ENCODE assay signal across 8 cellular contexts in genomic region chr13:40667622-40667978, GRCh38. TPM values are rescaled to one million over a fixed set of nuclear protein-coding genes. Genes with fewer than 3 reads are reported as not detected.
A peak's percentile ranks its signal among the peaks of the same experiment; 100 is the strongest.
DNase-seq lines count a peak whose midpoint lies in the region; ATAC-seq, FAIRE-seq and TF ChIP-seq lines count a peak whose summit lies in the region.

No MANE protein-coding gene starts in this region.

- H3K4ac ChIP-seq in H1 (replicated peaks; ENCODE audit: insufficient read length, low read depth, low read length) = peak overlapping the region; percentile 97

- peaks cover 10% of the 10 kb centered on the region for H3K23me2 ChIP-seq in H1 (ENCODE audit: low read depth, low read length)

- peaks cover 18 to 41% (median 28%) of the 10 kb centered on the region in 4 donors for H3K4me1 Mint-ChIP-seq in naive thymus-derived CD8-positive, alpha-beta T cell

- H3K56ac ChIP-seq in H1 (replicated peaks; ENCODE audit: insufficient read length, low read depth, low read length) = peak overlapping the region; percentile 26

- no peak for TF ChIP-seq RAD21 in H1 (IDR thresholded peaks at IDR 0.05 in 1 of 2, conservative IDR thresholded peaks at IDR 0.05 in 1 of 2; ENCODE audit: low read depth in 2 of 2, low read length in 2 of 2)

- no peak overlapping the region for H2AFZ ChIP-seq in H1 (ENCODE audit: low read length)

- peak overlapping the region; percentile 69 for H3K4me3 ChIP-seq in AG10803 (ENCODE audit: low read length)
- H3K4me3 ChIP-seq in NB4 (ENCODE audit: low read depth, low read length) = peak overlapping the region; percentile 69
- H3K4me3 ChIP-seq in H1 (ENCODE audit: extremely low read depth in 1 of 4, insufficient read depth in 2 of 4, low read depth in 3 of 4, low read length in 4 of 4) = peak overlapping the region; percentile 65 to 98 (median 75)

- no peak overlapping the region for H2AK5ac ChIP-seq in H1 (ENCODE audit: low read depth, low read length)

- no peak overlapping the region for H2BK15ac ChIP-seq in H1 (ENCODE audit: low read length)

- DNase-seq in AG10803 (ENCODE audit: low read depth) (no peak), NB4 (ENCODE audit: low read depth) (no peak), H1 (ENCODE audit: low read depth in 1 of 2, low spot score in 2 of 2) (peak in 1 of 2 experiments; percentile 68), DMS153 (lab: John Stamatoyannopoulos, UW) (no peak)
- DNase-seq in naive thymus-derived CD8-positive, alpha-beta T cell = no peak
- DNase-seq in activated effector memory CD4-positive, alpha-beta T cell treated with Interleukin-2 at 50 U/mL for 16 hours = no peak

- no peaks in the 10 kb centered on the region for H3K27me3 Mint-ChIP-seq in naive thymus-derived CD8-positive, alpha-beta T cell

- no peaks in the 10 kb centered on the region; the same call in 1 of the 2 replicates for H3K79me1 ChIP-seq in H1 (ENCODE audit: low read depth, low read length)

- 1% methylated on average over 5 of the region's 5 CpGs; no CpG with 5 or more reads in 1 of the 2 experiments for WGBS in H1 (ENCODE audit: extremely low coverage in 1 of 2, insufficient coverage in 1 of 2, insufficient read length in 1 of 2, insufficient replicate concordance in 2 of 2, low coverage in 1 of 2, low lambda C conversion rate in 2 of 2, missing lambda C conversion rate in 1 of 2), 2 experiments

- peak overlapping the region; percentile 86 to 97 (median 94) for H3K27ac Mint-ChIP-seq in naive thymus-derived CD8-positive, alpha-beta T cell

- POLR2A ChIA-PET in H1 (lab: Charles Lee; ENCODE audit: partially characterized antibody) = interaction anchor here (1.0 kb wide), 2 partner anchors 9 to 10 kb away, joined by 3 to 4 read pairs; no protein-coding TSS in a partner anchor
- POLR2A ChIA-PET in naive thymus-derived CD8-positive, alpha-beta T cell (lab: Charles Lee) = interaction anchor here (0.8 to 5.9 kb wide), 7 partner anchors 14 to 891 kb away, joined by 3 to 102 read pairs (median 6); no protein-coding TSS in a partner anchor

- no peak for ATAC-seq in naive thymus-derived CD8-positive, alpha-beta T cell
- no peak for ATAC-seq in GM19395 (IDR thresholded peaks at IDR 0.05; ENCODE audit: unreplicated experiment)
- ATAC-seq in GM19397 (IDR thresholded peaks at IDR 0.05; ENCODE audit: unreplicated experiment) = no peak

- FAIRE-seq in H1 (lab: Jason Lieb, UNC) = no peak

- H2BK12ac ChIP-seq in H1 (ENCODE audit: low read depth, low read length) = no peak overlapping the region

- peaks cover 0 to 4% (median 2%) of the 10 kb centered on the region in 3 donors for H3K36me3 Mint-ChIP-seq in naive thymus-derived CD8-positive, alpha-beta T cell

- peaks cover 4 to 10% of the 10 kb centered on the region in 2 experiments for H4K20me1 ChIP-seq in H1 (replicated peaks in 1 of 2; ENCODE audit: control insufficient read depth in 1 of 2, insufficient read depth in 2 of 2, low read length in 2 of 2)

- H3K9ac ChIP-seq in H1 (replicated peaks in 1 of 4; ENCODE audit: extremely low read depth in 1 of 4, low read depth in 3 of 4, low read length in 3 of 4) = no peak overlapping the region

- CTCF ChIA-PET in H1 (lab: Charles Lee; ENCODE audit: partially characterized antibody) = interaction anchor here (0.6 to 3.1 kb wide), 11 partner anchors 9 to 114 kb away, joined by 3 to 74 read pairs (median 6); no protein-coding TSS in a partner anchor

- H4K5ac ChIP-seq in H1 (ENCODE audit: insufficient read length, low read depth, low read length) = peak overlapping the region; percentile 28

- TF ChIP-seq POLR2A in NB4 (IDR thresholded peaks at IDR 0.05; ENCODE audit: extremely low read depth, insufficient read length) (no peak), H1 (IDR thresholded peaks at IDR 0.05; ENCODE audit: control extremely low read depth in 1 of 2, low read depth in 2 of 2, low read length in 2 of 2) (no peak)

- peak overlapping the region; percentile 90 for H3K4me2 ChIP-seq in H1 (ENCODE audit: insufficient read depth in 1 of 2, low read depth in 2 of 2, low read length in 2 of 2)

- peak overlapping the region; percentile 39; the same call in 1 of the 2 replicates for H3K18ac ChIP-seq in H1 (ENCODE audit: extremely low read depth, low read length)

- no peak overlapping the region for H3K23ac ChIP-seq in H1 (ENCODE audit: insufficient read length)

- no peaks in the 10 kb centered on the region for H3K9me3 ChIP-seq in H1 (ENCODE audit: insufficient read depth in 2 of 2, low read depth in 1 of 2, low read length in 1 of 2)

- H2BK5ac ChIP-seq in H1 (ENCODE audit: low read depth, low read length) = no peak overlapping the region

- H3K27me3 ChIP-seq in H1 (replicated peaks in 1 of 4; ENCODE audit: control insufficient read depth in 3 of 4, extremely low read depth in 1 of 4, insufficient read depth in 3 of 4, low read length in 3 of 4) = no peaks in the 10 kb centered on the region; a peak in 1 of 7 replicates

- no peak overlapping the region for H2BK120ac ChIP-seq in H1 (replicated peaks; ENCODE audit: low read depth, low read length)

- H3K36me3 ChIP-seq in H1 (ENCODE audit: control insufficient read depth in 2 of 4, insufficient read depth in 4 of 4, low read length in 3 of 4) = no peaks in the 10 kb centered on the region

- TF ChIP-seq EP300 in H1 (IDR thresholded peaks at IDR 0.05; ENCODE audit: borderline replicate concordance in 1 of 2, low read depth in 2 of 2, low read length in 2 of 2) = no peak

- H3K9me3 Mint-ChIP-seq in naive thymus-derived CD8-positive, alpha-beta T cell = no peaks in the 10 kb centered on the region

- H3K14ac ChIP-seq in H1 (ENCODE audit: insufficient read length) = no peak overlapping the region

- H2BK20ac ChIP-seq in H1 (ENCODE audit: low read length) = no peak overlapping the region

- no peak overlapping the region for H3K27ac ChIP-seq in H1 (ENCODE audit: low read depth, low read length)

- TF ChIP-seq CTCF in AG10803 (conservative IDR thresholded peaks at IDR 0.05; ENCODE audit: low read length) (no peak), NB4 (IDR thresholded peaks at IDR 0.05; ENCODE audit: low read depth, low read length) (no peak), H1 (IDR thresholded peaks at IDR 0.05; ENCODE audit: control extremely low read depth in 1 of 3, insufficient read depth in 1 of 3, low read depth in 1 of 3, low read length in 3 of 3) (no peak)

- peaks cover 3 to 18% (median 9%) of the 10 kb centered on the region in 4 experiments; a peak in 6 of 7 replicates for H3K4me1 ChIP-seq in H1 (replicated peaks in 1 of 4; ENCODE audit: control insufficient read depth in 3 of 4, insufficient read depth in 4 of 4, low read length in 3 of 4)

- H3K79me2 ChIP-seq in H1 (ENCODE audit: control insufficient read depth in 1 of 2, insufficient read depth in 2 of 2, low read length in 2 of 2) = peaks cover 12 to 43% of the 10 kb centered on the region in 2 experiments; a peak in 3 of 4 replicates

- no peak overlapping the region for H4K91ac ChIP-seq in H1 (replicated peaks; ENCODE audit: insufficient read length, low read length)

- H4K8ac ChIP-seq in H1 (ENCODE audit: extremely low read depth, insufficient read depth, low read length) = no peak overlapping the region

- peak overlapping the region; percentile 84 to 98 (median 92) for H3K4me3 Mint-ChIP-seq in naive thymus-derived CD8-positive, alpha-beta T cell

TF ChIP-seq in H1, 55 proteins besides CTCF, POLR2A, EP300 and RAD21:
- TF ChIP-seq CBX8 (IDR thresholded peaks at IDR 0.05; ENCODE audit: borderline replicate concordance, low read depth, low read length) (no peak), SIRT6 (IDR thresholded peaks at IDR 0.05; ENCODE audit: low read length) (no peak), TEAD4 (IDR thresholded peaks at IDR 0.05; ENCODE audit: low read depth, low read length) (0 out of 2 replicates have a peak, but pooled peaks have one; percentile 10), RFX5 (IDR thresholded peaks at IDR 0.05; ENCODE audit: borderline replicate concordance, low read depth, low read length) (no peak), SIN3A (conservative IDR thresholded peaks at IDR 0.05 in 1 of 2, IDR thresholded peaks at IDR 0.05 in 1 of 2; ENCODE audit: low read depth in 1 of 2, low read length in 2 of 2) (peak in 1 of 2 experiments; percentile 57; a peak in 1 of 4 replicates), SP2 (IDR thresholded peaks at IDR 0.05; ENCODE audit: low read length) (no peak), GTF2F1 (IDR thresholded peaks at IDR 0.05; ENCODE audit: borderline replicate concordance, low read depth, low read length) (no peak)

RNA-seq across cellular contexts. Expression of gene FOXO1, which starts 1.2 kb away (rescaled TPM):
- total RNA-seq in H1 (2021; fragmentation: NEBNext Ultra II Directional; extraction: Animal tissue kit (Norgen Biotek cat#: 25700)) = 56.1 and 56.9 TPM in 2 replicates
- polyA plus RNA-seq in H1 (2011; rRNA removed) = 35.3 and 36.5 TPM in 2 replicates
- polyA plus RNA-seq in H1 (2011; cell fraction: cytosol; rRNA removed) = 19.0 TPM
- polyA plus RNA-seq in H1 (2011; cell fraction: nucleus; rRNA removed) = 33.2 TPM
- polyA plus RNA-seq in H1 (2012, experiment 1 of 2) = 27.6 to 34.4 TPM (median 33.7 TPM) in 4 replicates
- 5.8 TPM for polyA plus RNA-seq in H1 (2012, experiment 2 of 2)
- 19.9 TPM for polyA plus RNA-seq in H1 (2013, experiment 1 of 2)
- 18.7 TPM for polyA plus RNA-seq in H1 (2013, experiment 2 of 2)
- 112 and 122 TPM in 2 replicates for polyA minus RNA-seq in H1 (2011; rRNA and poly(A)+ RNA removed)
- 50.3 TPM for polyA minus RNA-seq in H1 (2011; cell fraction: cytosol; rRNA and poly(A)+ RNA removed)
- polyA minus RNA-seq in H1 (2011; cell fraction: nucleus; rRNA and poly(A)+ RNA removed) = 66.2 TPM
- total RNA-seq in naive thymus-derived CD8-positive, alpha-beta T cell = 100 to 1,000 TPM; 101 to 103 TPM
- polyA plus RNA-seq in naive thymus-derived CD8-positive, alpha-beta T cell = 100 to 1,000 TPM in 1 of 3 donors, 10 to 100 TPM in 2; 59.1 to 137 (median 86.5) TPM
